ENCODE assay signal across 16 cellular contexts in the genomic region with DNA sequence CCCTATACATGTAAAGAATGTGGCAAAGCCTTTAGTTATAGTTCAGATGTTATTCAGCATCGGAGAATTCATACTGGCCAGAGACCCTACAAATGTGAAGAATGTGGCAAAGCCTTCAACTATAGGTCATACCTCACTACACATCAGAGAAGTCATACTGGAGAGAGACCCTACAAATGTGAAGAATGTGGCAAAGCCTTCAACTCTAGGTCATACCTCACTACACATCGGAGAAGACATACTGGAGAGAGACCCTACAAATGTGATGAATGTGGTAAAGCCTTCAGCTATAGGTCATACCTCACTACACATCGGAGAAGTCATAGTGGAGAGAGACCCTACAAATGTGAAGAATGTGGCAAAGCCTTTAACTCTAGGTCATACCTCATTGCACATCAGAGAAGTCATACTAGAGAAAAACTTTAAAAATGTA. TPM values are rescaled to one million over a fixed set of nuclear protein-coding genes. Genes with fewer than 3 reads are reported as not detected.
DNase-seq lines count a peak whose midpoint lies in the region; FAIRE-seq and TF ChIP-seq lines count a peak whose summit lies in the region.
"Had no signal": no experiment of that assay in that cellular context is flagged by ENCODE, and none has a peak within 500 bp of the region (broad histone marks: within the 10 kb centered on the region; RNA-seq: fewer than 3 reads in every experiment).

No MANE protein-coding gene starts in this region.

- no peak overlapping the region for H2BK15ac ChIP-seq in mesendoderm (replicated peaks; ENCODE audit: low read depth)

- H2AK5ac ChIP-seq in mesendoderm (ENCODE audit: low read length), result no peak overlapping the region

- no peaks in the 10 kb centered on the region for H3K27me3 Mint-ChIP-seq in activated naive CD8-positive, alpha-beta T cell treated with anti-CD3 and anti-CD28 coated beads for 36 hours

- CTCF ChIA-PET in SK-N-SH (lab: Yijun Ruan, JAX), result no interaction called here

- peak; percentile 21 for DNase-seq in Caki2 (ENCODE audit: low read depth)
- DNase-seq in activated naive CD8-positive, alpha-beta T cell treated with anti-CD3 and anti-CD28 coated beads for 36 hours, result no peak
- peak; percentile 9 for DNase-seq in mesendoderm
- DNase-seq in frontal cortex (ENCODE audit: low spot score in 2 of 2), result no peak
- DNase-seq in SK-N-SH, result no peak
- DNase-seq in activated effector memory CD4-positive, alpha-beta T cell treated with Interleukin-2 at 50 U/mL for 16 hours, result no peak
- DNase-seq: left lung; NCI-H2171 treated with DMSO at 0.1 percent for 48 hours; ovary; stimulated activated CD4-positive, alpha-beta T cell treated with anti-CD3 and anti-CD28 coated beads, Interleukin-2, amount 100 ng/mL, for 48 hours; thyroid gland had no signal

- H3K4me1 Mint-ChIP-seq in activated naive CD8-positive, alpha-beta T cell treated with anti-CD3 and anti-CD28 coated beads for 36 hours, result peaks cover 7% of the 10 kb centered on the region
- H3K4me1 Mint-ChIP-seq: WTC11 had no signal

- H3K9ac ChIP-seq in HUES48 (ENCODE audit: low read depth, low read length), result no peak overlapping the region
- no peak overlapping the region for H3K9ac ChIP-seq in mesendoderm (ENCODE audit: low read length)
- no peak overlapping the region for H3K9ac ChIP-seq in SK-N-SH
- H3K9ac ChIP-seq: KMS-11 had no signal

- H3K27me3 ChIP-seq in HUES48 (ENCODE audit: control insufficient read depth, insufficient read depth, low read length), result no peaks in the 10 kb centered on the region
- no peaks in the 10 kb centered on the region for H3K27me3 ChIP-seq in mesendoderm (ENCODE audit: insufficient read depth, low read length, poor library complexity)
- no peaks in the 10 kb centered on the region for H3K27me3 ChIP-seq in SK-N-SH (ENCODE audit: insufficient read depth)
- H3K27me3 ChIP-seq: gastroesophageal sphincter, left lung, ovary, thyroid gland had no signal

- TF ChIP-seq CTCF in SK-N-SH (IDR thresholded peaks at IDR 0.05), result no peak

- no peak for TF ChIP-seq EP300 in SK-N-SH (IDR thresholded peaks at IDR 0.05; ENCODE audit: borderline replicate concordance in 1 of 2, low read depth in 1 of 2, low read length in 1 of 2)

- no peak overlapping the region for H3K4me3 Mint-ChIP-seq in activated naive CD8-positive, alpha-beta T cell treated with anti-CD3 and anti-CD28 coated beads for 36 hours
- H3K4me3 Mint-ChIP-seq: WTC11 had no signal

- no peak overlapping the region for H4K8ac ChIP-seq in mesendoderm (ENCODE audit: low read depth, low read length)

- TF ChIP-seq RAD21 in SK-N-SH (IDR thresholded peaks at IDR 0.05; ENCODE audit: low read length), result no peak

- H3K9me2 ChIP-seq in SK-N-SH, result no peaks in the 10 kb centered on the region

- WGBS in mesendoderm (ENCODE audit: extremely low coverage, insufficient coverage, low lambda C conversion rate), result no CpG with 5 or more reads among the region's 3 CpGs
- 91% methylated on average over 3 of the region's 3 CpGs for WGBS in SK-N-SH (ENCODE audit: low lambda C conversion rate)

- H2BK5ac ChIP-seq in mesendoderm (ENCODE audit: low read length), result no peak overlapping the region

- no peaks in the 10 kb centered on the region for H3K4me1 ChIP-seq in HUES48 (ENCODE audit: control insufficient read depth, insufficient read depth, low read length)
- H3K4me1 ChIP-seq in mesendoderm (ENCODE audit: control insufficient read depth, low read depth, low read length), result no peaks in the 10 kb centered on the region
- no peaks in the 10 kb centered on the region for H3K4me1 ChIP-seq in SK-N-SH (ENCODE audit: control insufficient read depth in 1 of 2, insufficient read depth in 2 of 2, low read depth in 1 of 2, low read length in 1 of 2)
- H3K4me1 ChIP-seq: gastroesophageal sphincter, left lung, thyroid gland had no signal

- H3K9me3 ChIP-seq in HUES48 (ENCODE audit: control insufficient read depth, insufficient read depth, low read length) (peaks cover 87% of the 10 kb centered on the region), SK-N-SH (peaks cover 61% of the 10 kb centered on the region)

- no peak overlapping the region for H3K18ac ChIP-seq in mesendoderm (ENCODE audit: low read length)

- H3F3A ChIP-seq in SK-N-SH (replicated peaks; ENCODE audit: insufficient read depth), result no peaks in the 10 kb centered on the region

- peak overlapping the region; percentile 65 for H3K27ac Mint-ChIP-seq in activated naive CD8-positive, alpha-beta T cell treated with anti-CD3 and anti-CD28 coated beads for 36 hours
- H3K27ac Mint-ChIP-seq: WTC11 had no signal

- in situ Hi-C loops in Caki2 (cut with HindIII; ENCODE audit: low pct_unique_long_range_greater_than_20kb, low sequenced_read_pairs), result no loop called here

- H3K4me3 ChIP-seq in HUES48 (ENCODE audit: low read depth, low read length) (peak overlapping the region; percentile 20; the same call in 1 of the 2 replicates), mesendoderm (ENCODE audit: low read length) (peak overlapping the region; percentile 5), SK-N-SH (ENCODE audit: low read depth in 2 of 2, low read length in 1 of 2) (no peak overlapping the region; a peak in 1 of 4 replicates)
- H3K4me3 ChIP-seq: gastroesophageal sphincter, left lung, ovary, thyroid gland had no signal

- H3K79me2 ChIP-seq in mesendoderm (ENCODE audit: control insufficient read depth, insufficient read depth, low read length), result peaks cover 6% of the 10 kb centered on the region
- H3K79me2 ChIP-seq in SK-N-SH (ENCODE audit: insufficient read depth), result peaks cover 30% of the 10 kb centered on the region; the same call in 1 of the 2 replicates

- no peak overlapping the region for H4K5ac ChIP-seq in mesendoderm (ENCODE audit: low read length)

- peaks cover 96% of the 10 kb centered on the region for H3K36me3 Mint-ChIP-seq in activated naive CD8-positive, alpha-beta T cell treated with anti-CD3 and anti-CD28 coated beads for 36 hours

- peaks cover 83% of the 10 kb centered on the region for H3K9me3 Mint-ChIP-seq in activated naive CD8-positive, alpha-beta T cell treated with anti-CD3 and anti-CD28 coated beads for 36 hours

- H3K79me1 ChIP-seq in mesendoderm (ENCODE audit: low read length), result peaks cover 2% of the 10 kb centered on the region

- no peaks in the 10 kb centered on the region for H4K20me1 ChIP-seq in SK-N-SH (ENCODE audit: insufficient read depth)

- no peak overlapping the region for H3K56ac ChIP-seq in mesendoderm (ENCODE audit: low read length)

- FAIRE-seq in frontal cortex (lab: Jason Lieb, UNC), result no peak

- H3K36me3 ChIP-seq in HUES48 (ENCODE audit: control insufficient read depth, insufficient read depth, low read length) (peaks cover 40% of the 10 kb centered on the region), mesendoderm (ENCODE audit: control insufficient read depth, insufficient read depth, low read length) (no peaks in the 10 kb centered on the region), SK-N-SH (replicated peaks in 1 of 2; ENCODE audit: control insufficient read depth in 1 of 2, insufficient read depth in 2 of 2, low read length in 1 of 2) (peaks cover 29 to 73% of the 10 kb centered on the region in 2 experiments)
- H3K36me3 ChIP-seq: ovary had no signal

- POLR2A ChIA-PET in SK-N-SH (lab: Yijun Ruan, JAX), result no interaction called here

- H3K4ac ChIP-seq in mesendoderm (ENCODE audit: low read depth, low read length), result no peak overlapping the region

- H3K4me2 ChIP-seq in mesendoderm (ENCODE audit: low read length) (no peak overlapping the region), SK-N-SH (no peak overlapping the region)
- H3K4me2 ChIP-seq: KMS-11 had no signal

- H3K27ac ChIP-seq in HUES48 (ENCODE audit: low read depth, low read length) (no peak overlapping the region), mesendoderm (ENCODE audit: low read depth, low read length) (no peak overlapping the region), SK-N-SH (ENCODE audit: low read depth in 2 of 2, low read length in 1 of 2) (no peak overlapping the region)
- H3K27ac ChIP-seq: C4-2B, gastroesophageal sphincter, KMS-11, left lung, ovary, thyroid gland had no signal

- H2BK120ac ChIP-seq in mesendoderm (ENCODE audit: low read depth, low read length), result no peak overlapping the region

- H2AFZ ChIP-seq in SK-N-SH (ENCODE audit: low read depth), result no peak overlapping the region

- H3K23ac ChIP-seq in mesendoderm (ENCODE audit: low read length), result no peak overlapping the region

TF ChIP-seq in SK-N-SH, 30 proteins besides CTCF, POLR2A, EP300 and RAD21 (continues in another document):
- TF ChIP-seq CHD2 (IDR thresholded peaks at IDR 0.05; ENCODE audit: low read length, partially characterized antibody) (no peak), FOXJ3 (CRISPR knock-in tag; IDR thresholded peaks at IDR 0.05) (no peak), EZH2phosphoT487 (IDR thresholded peaks at IDR 0.05; ENCODE audit: borderline replicate concordance, low read depth) (no peak), NRF1 (IDR thresholded peaks at IDR 0.05; ENCODE audit: low read depth, low read length) (no peak)
- TF ChIP-seq, protein P1, sequence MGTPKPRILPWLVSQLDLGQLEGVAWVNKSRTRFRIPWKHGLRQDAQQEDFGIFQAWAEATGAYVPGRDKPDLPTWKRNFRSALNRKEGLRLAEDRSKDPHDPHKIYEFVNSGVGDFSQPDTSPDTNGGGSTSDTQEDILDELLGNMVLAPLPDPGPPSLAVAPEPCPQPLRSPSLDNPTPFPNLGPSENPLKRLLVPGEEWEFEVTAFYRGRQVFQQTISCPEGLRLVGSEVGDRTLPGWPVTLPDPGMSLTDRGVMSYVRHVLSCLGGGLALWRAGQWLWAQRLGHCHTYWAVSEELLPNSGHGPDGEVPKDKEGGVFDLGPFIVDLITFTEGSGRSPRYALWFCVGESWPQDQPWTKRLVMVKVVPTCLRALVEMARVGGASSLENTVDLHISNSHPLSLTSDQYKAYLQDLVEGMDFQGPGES (IDR thresholded peaks at IDR 0.05; ENCODE audit: low read depth, low read length), result no peak

RNA-seq across cellular contexts. Expression of a gene that starts 42.5 kb away (rescaled TPM):
- 6.2 and 14.5 TPM in 2 replicates for total RNA-seq in Caki2 (2014; rRNA removed; shearing (Covaris generic); ENCODE audit: low replicate concordance)
- total RNA-seq in activated naive CD8-positive, alpha-beta T cell treated with anti-CD3 and anti-CD28 coated beads for 36 hours, result 10 to 100 TPM; 82.2 to 85.6 TPM
- 15.7 TPM for polyA plus RNA-seq in mesendoderm (2013, experiment 1 of 2)
- 15.4 TPM for polyA plus RNA-seq in mesendoderm (2013, experiment 2 of 2)
- total RNA-seq in frontal cortex, result 10.2 TPM
- 1.7 and 1.9 TPM in 2 replicates for polyA plus RNA-seq in SK-N-SH (2012; rRNA removed)
- 1.9 and 2.4 TPM in 2 replicates for polyA plus RNA-seq in SK-N-SH (2012; cell fraction: cytosol; rRNA removed)
- polyA plus RNA-seq in SK-N-SH (2012; cell fraction: nucleus; rRNA removed), result 1.8 and 2.6 TPM in 2 replicates

Comparison
In these comparisons a context has a peak if more than half of its experiments do, and no peak if none do; other contexts are left out.
1. DNase-seq: peak in Caki2 (single experiment) and mesendoderm (single experiment); none in activated naive CD8-positive, alpha-beta T cell treated with anti-CD3 and anti-CD28 coated beads for 36 hours (single experiment), frontal cortex (0 of 2), SK-N-SH (single experiment) and activated effector memory CD4-positive, alpha-beta T cell treated with Interleukin-2 at 50 U/mL for 16 hours (single experiment).
2. H3K4me3 ChIP-seq: peak in HUES48 (single experiment) and mesendoderm (single experiment); none in SK-N-SH (0 of 2).